In genomic region chr13:79997244-79997643, GRCh38 we compare ENCODE assay signal across 19 cellular contexts.
A peak's percentile ranks its signal among the peaks of the same experiment; 100 is the strongest.
DNase-seq lines count a peak whose midpoint lies in the region; ATAC-seq lines count a peak whose summit lies in the region.
"Had no signal": no experiment of that assay in that cellular context is flagged by ENCODE, and none has a peak within 500 bp of the region (broad histone marks: within the 10 kb centered on the region; RNA-seq: fewer than 3 reads in every experiment).

No MANE protein-coding gene starts in this region.

- peak overlapping the region; percentile 32 for H3K18ac ChIP-seq in mesendoderm (ENCODE audit: low read length)

- peak overlapping the region; percentile 78 for H2BK15ac ChIP-seq in mesendoderm (replicated peaks; ENCODE audit: low read depth)

- no peaks in the 10 kb centered on the region for H3K9me3 ChIP-seq in MG63
- H3K9me3 ChIP-seq: BE2C had no signal

- ATAC-seq in GM18870 (IDR thresholded peaks at IDR 0.05; ENCODE audit: unreplicated experiment) (no peak), GM21423 (IDR thresholded peaks at IDR 0.05; ENCODE audit: unreplicated experiment) (no peak), GM21526 (IDR thresholded peaks at IDR 0.05; ENCODE audit: low FRiP score, unreplicated experiment) (no peak)
- ATAC-seq: K562 had no signal

- H3K79me1 ChIP-seq in mesendoderm (ENCODE audit: low read length): no peaks in the 10 kb centered on the region

- H3K4me1 ChIP-seq in mesendoderm (ENCODE audit: control insufficient read depth, low read depth, low read length): peaks cover 12% of the 10 kb centered on the region
- H3K4me1 ChIP-seq: BE2C had no signal

- no peak overlapping the region for H4K5ac ChIP-seq in mesendoderm (ENCODE audit: low read length)

- no peak overlapping the region for H4K8ac ChIP-seq in mesendoderm (ENCODE audit: low read depth, low read length)

- peak overlapping the region; percentile 33 for H3K27ac ChIP-seq in mesendoderm (ENCODE audit: low read depth, low read length)
- H3K27ac ChIP-seq: HL-60 had no signal

- DNase-seq in MG63 (peak; percentile 62), cerebellum (ENCODE audit: low spot score) (peak; percentile 75), mesendoderm (no peak), pons (ENCODE audit: low spot score) (no peak)
- DNase-seq: ACHN; BE2C; CD4-positive, CD25-positive, alpha-beta regulatory T cell; CD8-positive, alpha-beta memory T cell; COR-L47; DMS 273 treated with DMSO at 0.1 percent for 48 hours; DMS53; DND-41; EL; H9 had no signal

- no CpG with 5 or more reads among the region's 3 CpGs for WGBS in mesendoderm (ENCODE audit: extremely low coverage, insufficient coverage, low lambda C conversion rate)

- H3K4ac ChIP-seq in mesendoderm (ENCODE audit: low read depth, low read length): peak overlapping the region; percentile 81

- no peaks in the 10 kb centered on the region for H3K27me3 ChIP-seq in MG63
- H3K27me3 ChIP-seq in mesendoderm (ENCODE audit: insufficient read depth, low read length, poor library complexity): no peaks in the 10 kb centered on the region
- H3K27me3 ChIP-seq: BE2C had no signal

- no peak overlapping the region for H2AK5ac ChIP-seq in mesendoderm (ENCODE audit: low read length)

- H3K36me3 ChIP-seq in MG63 (no peaks in the 10 kb centered on the region), mesendoderm (ENCODE audit: control insufficient read depth, insufficient read depth, low read length) (no peaks in the 10 kb centered on the region)
- H3K36me3 ChIP-seq: BE2C had no signal

- no peak overlapping the region for H2BK120ac ChIP-seq in mesendoderm (ENCODE audit: low read depth, low read length)

- H3K23ac ChIP-seq in mesendoderm (ENCODE audit: low read length): no peak overlapping the region

- H3K79me2 ChIP-seq in mesendoderm (ENCODE audit: control insufficient read depth, insufficient read depth, low read length): no peaks in the 10 kb centered on the region

- H2BK5ac ChIP-seq in mesendoderm (ENCODE audit: low read length): no peak overlapping the region

- H3K4me3 ChIP-seq in MG63: no peak overlapping the region
- H3K4me3 ChIP-seq in mesendoderm (ENCODE audit: low read length): no peak overlapping the region
- H3K4me3 ChIP-seq: K562 had no signal

- H3K4me2 ChIP-seq in mesendoderm (ENCODE audit: low read length): no peak overlapping the region

- H3K56ac ChIP-seq in mesendoderm (ENCODE audit: low read length): peak overlapping the region; percentile 3

- no peak overlapping the region for H3K9ac ChIP-seq in mesendoderm (ENCODE audit: low read length)

Comparison
In these comparisons a context has a peak if more than half of its experiments do, and no peak if none do; other contexts are left out.
1. DNase-seq: peak in MG63 (single experiment) and cerebellum (single experiment); none in mesendoderm (single experiment) and pons (single experiment).